In genomic region chr22:17672417-17672991, GRCh38 we compare ENCODE assay signal across 10 cellular contexts. TPM values are rescaled to one million over a fixed set of nuclear protein-coding genes. Genes with fewer than 3 reads are reported as not detected.
DNase-seq lines count a peak whose midpoint lies in the region; TF ChIP-seq lines count a peak whose summit lies in the region.
"Had no signal": no experiment of that assay in that cellular context is flagged by ENCODE, and none has a peak within 500 bp of the region (broad histone marks: within the 10 kb centered on the region; RNA-seq: fewer than 3 reads in every experiment).

No MANE protein-coding gene starts in this region.

- peaks cover 7 to 14% (median 7%) of the 10 kb centered on the region in 3 donors for H3K4me1 ChIP-seq in skeletal muscle tissue (ENCODE audit: control insufficient read depth in 3 of 3, insufficient read depth in 3 of 3, low read length in 3 of 3)

- no peak for TF ChIP-seq CTCF in GM10248 (IDR thresholded peaks at IDR 0.05; ENCODE audit: control extremely low read depth, extremely low read depth, low read depth, missing control alignments)

- H3K27me3 ChIP-seq in skeletal muscle tissue (ENCODE audit: control insufficient read depth in 3 of 3, insufficient read depth in 3 of 3, low read length in 3 of 3), result no peaks in the 10 kb centered on the region
- H3K27me3 ChIP-seq: transverse colon had no signal

- H3K9me3 ChIP-seq in skeletal muscle tissue (ENCODE audit: control insufficient read depth in 3 of 3, low read length in 3 of 3), result no peaks in the 10 kb centered on the region
- H3K9me3 ChIP-seq: transverse colon had no signal

- POLR2A ChIA-PET in GM10248 (lab: Yijun Ruan, JAX), result no interaction called here

- intact Hi-C loops in posterior cingulate gyrus (cut with DNase I), result no loop called here

- CTCF ChIA-PET in GM10248 (lab: Yijun Ruan, JAX), result interaction anchor here (1.5 kb wide), 1 partner anchor 8 kb away, joined by 3 read pairs; no protein-coding TSS in a partner anchor

- peak; percentile 27 for DNase-seq in NCI-H82 (lab: John Stamatoyannopoulos, UW)
- DNase-seq in NCI-H82 treated with DMSO at 0.1 percent for 48 hours (lab: John Stamatoyannopoulos, UW; ENCODE audit: unreplicated experiment), result no peak
- DNase-seq in SK-N-DZ (ENCODE audit: low spot score), result peak; percentile 96
- DNase-seq in fibroblast of gingiva (ENCODE audit: low read depth), result peak; percentile 70
- DNase-seq in AG20443 (ENCODE audit: low spot score), result no peak
- DNase-seq in GM10248 (ENCODE audit: extremely low spot score), result no peak
- DNase-seq in posterior cingulate gyrus, result no peak
- DNase-seq: transverse colon had no signal

- H3K4me3 ChIP-seq in skeletal muscle tissue (ENCODE audit: low read length in 3 of 3), result no peak overlapping the region
- H3K4me3 ChIP-seq: lung, transverse colon had no signal

- H3K36me3 ChIP-seq in skeletal muscle tissue (ENCODE audit: control insufficient read depth in 3 of 3, insufficient read depth in 3 of 3, low read length in 3 of 3), result peaks cover 0 to 7% (median 4%) of the 10 kb centered on the region in 3 donors
- H3K36me3 ChIP-seq: transverse colon had no signal

- peak overlapping the region; percentile 33 for H3K27ac ChIP-seq in skeletal muscle tissue (ENCODE audit: low read depth, low read length)

- H3K9ac ChIP-seq in skeletal muscle tissue (ENCODE audit: low read depth in 1 of 3, low read length in 3 of 3), result no peak overlapping the region

RNA-seq across cellular contexts. Expression of gene BCL2L13, which starts 33.9 kb away (rescaled TPM):
- 52.4 and 57.5 TPM in 2 replicates for polyA plus RNA-seq in SK-N-DZ (2014; cell fraction: cytosol; rRNA removed)
- polyA plus RNA-seq in SK-N-DZ (2014; cell fraction: nucleus; rRNA removed), result 23.4 and 25.3 TPM in 2 replicates
- 41.2 TPM for total RNA-seq in skeletal muscle tissue

RNA-seq across cellular contexts. Expression of gene ATP6V1E1, which starts 44.0 kb away (rescaled TPM):
- polyA plus RNA-seq in SK-N-DZ (2014; cell fraction: cytosol; rRNA removed), result 138 and 151 TPM in 2 replicates
- 64.0 and 66.4 TPM in 2 replicates for polyA plus RNA-seq in SK-N-DZ (2014; cell fraction: nucleus; rRNA removed)
- total RNA-seq in skeletal muscle tissue, result 60.0 TPM

Comparison
In these comparisons a context has a peak if more than half of its experiments do, and no peak if none do; other contexts are left out.
1. DNase-seq: peak in NCI-H82 (single experiment), SK-N-DZ (single experiment) and fibroblast of gingiva (single experiment); none in NCI-H82 treated with DMSO at 0.1 percent for 48 hours (single experiment), AG20443 (single experiment), GM10248 (single experiment) and posterior cingulate gyrus (0 of 10).